In genomic region chr4:42101576-42101975, GRCh38 we compare ENCODE assay signal across 2 cellular contexts. TPM values are rescaled to one million over a fixed set of nuclear protein-coding genes. Genes with fewer than 3 reads are reported as not detected.
"Had no signal": no experiment of that assay in that cellular context is flagged by ENCODE, and none has a peak within 500 bp of the region (broad histone marks: within the 10 kb centered on the region; RNA-seq: fewer than 3 reads in every experiment).

No MANE protein-coding gene starts in this region.

RNA-seq across cellular contexts. Expression of gene BEND4, which starts 50.9 kb away (rescaled TPM):
- total RNA-seq: body of pancreas, mesenteric fat pad had no signal
